ENCODE assay signal across 18 cellular contexts in the genomic region with DNA sequence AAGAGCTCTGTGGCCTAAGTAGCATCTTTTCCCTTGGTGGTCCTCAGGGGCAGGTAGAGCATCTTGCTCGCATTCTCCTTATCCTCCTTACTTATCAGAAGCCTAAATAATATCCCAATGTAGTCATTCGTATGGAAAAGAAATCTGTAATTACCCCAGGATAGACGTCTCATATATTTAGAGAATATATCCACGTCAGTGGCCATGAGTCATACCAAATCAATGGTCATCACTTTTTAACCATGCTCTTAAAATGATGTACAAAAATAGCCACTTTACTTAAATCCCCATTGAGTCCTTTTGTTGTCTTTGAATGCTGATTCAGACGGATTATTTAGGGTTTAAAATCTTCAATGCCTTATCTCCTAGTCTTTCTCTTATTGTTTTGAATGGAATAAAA.
A peak's percentile ranks its signal among the peaks of the same experiment; 100 is the strongest.
DNase-seq lines count a peak whose midpoint lies in the region; ATAC-seq and FAIRE-seq lines count a peak whose summit lies in the region.
"Had no signal": no experiment of that assay in that cellular context is flagged by ENCODE, and none has a peak within 500 bp of the region (broad histone marks: within the 10 kb centered on the region; RNA-seq: fewer than 3 reads in every experiment).

No MANE protein-coding gene starts in this region.

- in situ Hi-C loops in GM23248 (cut with MboI), result no loop called here

- peaks cover 9% of the 10 kb centered on the region; the same call in 1 of the 2 replicates for H3F3A ChIP-seq in GM23248 (ENCODE audit: insufficient read depth)

- H3K27me3 Mint-ChIP-seq in activated naive CD4-positive, alpha-beta T cell treated with anti-CD3 and anti-CD28 coated beads for 36 hours (ENCODE audit: low read depth), result no peaks in the 10 kb centered on the region
- H3K27me3 Mint-ChIP-seq: CD4-positive, alpha-beta T cell had no signal

- no peaks in the 10 kb centered on the region for H4K20me1 ChIP-seq in GM23248 (ENCODE audit: insufficient read depth)

- no peak overlapping the region for H3K27ac ChIP-seq in GM23248
- H3K27ac ChIP-seq: HL-60, KMS-11 had no signal

- CTCF ChIA-PET in activated naive CD4-positive, alpha-beta T cell treated with anti-CD3 and anti-CD28 coated beads for 36 hours (lab: Charles Lee), result no interaction called here

- no peaks in the 10 kb centered on the region for H3K4me1 Mint-ChIP-seq in activated naive CD4-positive, alpha-beta T cell treated with anti-CD3 and anti-CD28 coated beads for 36 hours (ENCODE audit: low read depth)
- H3K4me1 Mint-ChIP-seq: B cell, GM23338, IgD-negative memory B cell had no signal

- H3K4me2 ChIP-seq in GM23248 (ENCODE audit: unreplicated experiment), result no peak overlapping the region
- H3K4me2 ChIP-seq: GM23338, KMS-11 had no signal

- DNase-seq in EH (ENCODE audit: low read depth) (peak; percentile 49), GM23248 (peak; percentile 2), RPMI7951 (ENCODE audit: low read depth) (peak; percentile 10), fibroblast of peridontal ligament (ENCODE audit: extremely low read depth) (peak; percentile 64), NCI-H345 (lab: John Stamatoyannopoulos, UW) (no peak), GM19239 (ENCODE audit: insufficient read length, low spot score) (no peak)
- no peak for DNase-seq in activated naive CD4-positive, alpha-beta T cell treated with anti-CD3 and anti-CD28 coated beads for 36 hours
- DNase-seq: C1 segment of cervical spinal cord; CD4-positive, alpha-beta T cell; DMS79; GF-D8; H7 had no signal

- H3K9me3 Mint-ChIP-seq in activated naive CD4-positive, alpha-beta T cell treated with anti-CD3 and anti-CD28 coated beads for 36 hours, result no peaks in the 10 kb centered on the region
- H3K9me3 Mint-ChIP-seq: CD4-positive, alpha-beta T cell; IgD-negative memory B cell had no signal

- H3K79me2 ChIP-seq in GM23248 (ENCODE audit: insufficient read depth), result no peaks in the 10 kb centered on the region

- no peak for FAIRE-seq in GM19239 (lab: Jason Lieb, UNC)

- no peaks in the 10 kb centered on the region for H3K36me3 ChIP-seq in GM23248 (ENCODE audit: low read depth)

- no peak for ATAC-seq in HG03280 (IDR thresholded peaks at IDR 0.05; ENCODE audit: unreplicated experiment)
- ATAC-seq: GM23338 had no signal

- H2AFZ ChIP-seq in GM23248, result no peak overlapping the region
- H2AFZ ChIP-seq: GM23338 had no signal

- 64 to 78% methylated on average over 5 of the region's 5 CpGs for WGBS in GM23248 (ENCODE audit: low coverage in 1 of 2, low lambda C conversion rate in 2 of 2, missing lambda C conversion rate in 2 of 2), 2 experiments

- H3K27me3 ChIP-seq in GM23248 (replicated peaks; ENCODE audit: insufficient read depth), result no peaks in the 10 kb centered on the region

- H3K4me3 ChIP-seq in GM23248, result no peak overlapping the region
- H3K4me3 ChIP-seq: GM23338 had no signal

- no peak overlapping the region for H3K4me3 Mint-ChIP-seq in activated naive CD4-positive, alpha-beta T cell treated with anti-CD3 and anti-CD28 coated beads for 36 hours
- H3K4me3 Mint-ChIP-seq: B cell; CD4-positive, alpha-beta T cell; GM23338; IgD-negative memory B cell had no signal

- no peaks in the 10 kb centered on the region for H3K36me3 Mint-ChIP-seq in activated naive CD4-positive, alpha-beta T cell treated with anti-CD3 and anti-CD28 coated beads for 36 hours (ENCODE audit: low read depth)
- H3K36me3 Mint-ChIP-seq: IgD-negative memory B cell had no signal

- intact Hi-C loops in activated naive CD4-positive, alpha-beta T cell treated with anti-CD3 and anti-CD28 coated beads for 36 hours (cut with micrococcal nuclease), result no loop called here

- H3K9me3 ChIP-seq in GM23248 (ENCODE audit: low read depth), result no peaks in the 10 kb centered on the region

- no peak overlapping the region for H3K27ac Mint-ChIP-seq in activated naive CD4-positive, alpha-beta T cell treated with anti-CD3 and anti-CD28 coated beads for 36 hours
- H3K27ac Mint-ChIP-seq: B cell; CD4-positive, alpha-beta T cell; GM23338; IgD-negative memory B cell had no signal

- H3K4me1 ChIP-seq in GM23248 (ENCODE audit: insufficient read depth), result peaks cover 20% of the 10 kb centered on the region

- H3K9ac ChIP-seq in GM23248, result no peak overlapping the region
- H3K9ac ChIP-seq: KMS-11 had no signal

- no peaks in the 10 kb centered on the region for H3K9me2 ChIP-seq in GM23248 (ENCODE audit: insufficient read depth)

Comparison
In these comparisons a context has a peak if more than half of its experiments do, and no peak if none do; other contexts are left out.
1. DNase-seq: peak in EH (single experiment), GM23248 (single experiment), RPMI7951 (single experiment) and fibroblast of peridontal ligament (single experiment); none in NCI-H345 (single experiment), GM19239 (single experiment) and activated naive CD4-positive, alpha-beta T cell treated with anti-CD3 and anti-CD28 coated beads for 36 hours (single experiment).